In genomic region chr10:61896854-61897661, GRCh38 we compare ENCODE assay signal across 8 cellular contexts. TPM values are rescaled to one million over a fixed set of nuclear protein-coding genes. Genes with fewer than 3 reads are reported as not detected.
DNase-seq lines count a peak whose midpoint lies in the region; ATAC-seq and TF ChIP-seq lines count a peak whose summit lies in the region.

No MANE protein-coding gene starts in this region.

- H3K27ac ChIP-seq in A673 (ENCODE audit: low read depth, low read length, poor library complexity, severe bottlenecking) = peak overlapping the region; percentile 99

- no peaks in the 10 kb centered on the region for H3K27me3 ChIP-seq in A673 (replicated peaks; ENCODE audit: insufficient read depth, low read depth, low read length, poor library complexity)
- no peaks in the 10 kb centered on the region for H3K27me3 ChIP-seq in mononuclear cell (ENCODE audit: insufficient read depth, low read length)

- peak; percentile 71 for TF ChIP-seq CTCF in A673 (conservative IDR thresholded peaks at IDR 0.05; ENCODE audit: low read depth, low read length)

- CTCF ChIA-PET in A673 (lab: Charles Lee) = interaction anchor here (0.6 to 1.3 kb wide), 5 partner anchors 51 to 190 kb away, joined by 3 to 6 read pairs (median 5); no protein-coding TSS in a partner anchor

- H3K4me1 ChIP-seq in A673 (ENCODE audit: insufficient read depth, low read length, poor library complexity, severe bottlenecking) = peaks cover 30% of the 10 kb centered on the region
- H3K4me1 ChIP-seq in mononuclear cell (ENCODE audit: insufficient read depth, low read length) = peaks cover 33% of the 10 kb centered on the region

- DNase-seq in A673 (ENCODE audit: low spot score) (peak; percentile 75), NCI-H1694 (lab: John Stamatoyannopoulos, UW) (peak; percentile 5), epidermal melanocyte (ENCODE audit: insufficient read length, low spot score) (peak; percentile 69), stromal cell of bone marrow (ENCODE audit: low read depth) (peak; percentile 26)
- peak; percentile 81 for DNase-seq in activated CD8-positive, alpha-beta memory T cell treated with anti-CD3 and anti-CD28 coated beads for 24 hours

- peak; percentile 78 for ATAC-seq in HG02798 (IDR thresholded peaks at IDR 0.05; ENCODE audit: poor library complexity, unreplicated experiment)

- BruUV-seq in A673 (replicated peaks; lab: Mats Ljungman, UMichigan) = no TSS peak

- intact Hi-C loops in A673 (cut with micrococcal nuclease; ENCODE audit: unreplicated experiment) = no loop called here

- H3K4me3 ChIP-seq in A673 (ENCODE audit: low read depth, low read length, poor library complexity, severe bottlenecking) (peak overlapping the region; percentile 68), mononuclear cell (ENCODE audit: low read length) (peak overlapping the region; percentile 17)

- no peaks in the 10 kb centered on the region for H3K9me3 ChIP-seq in A673 (ENCODE audit: low read depth, low read length, poor library complexity, severe bottlenecking)
- H3K9me3 ChIP-seq in mononuclear cell (ENCODE audit: low read depth, low read length) = no peaks in the 10 kb centered on the region

- TF ChIP-seq POLR2A in GM15510 (IDR thresholded peaks at IDR 0.05; ENCODE audit: borderline replicate concordance, extremely low read depth, insufficient read length) = peak; percentile 14

- no peaks in the 10 kb centered on the region for H3K36me3 ChIP-seq in A673 (ENCODE audit: insufficient read depth, low read length, poor library complexity, severe bottlenecking)

- POLR2A ChIA-PET in A673 (lab: Charles Lee; ENCODE audit: low non-redundant PET) = no interaction called here

RNA-seq across cellular contexts. Expression of gene ARID5B, which starts 4.4 kb away (rescaled TPM):
- total RNA-seq in A673 (2021) (29.0 and 29.7 TPM in 2 replicates), mononuclear cell (52.9 TPM)

Comparison
In these comparisons a context has a peak if more than half of its experiments do, and no peak if none do; other contexts are left out.
1. Peak in every context shown above with its lines: DNase-seq, ATAC-seq, H3K4me3 ChIP-seq and H3K27ac ChIP-seq.
2. DNase-seq: peak in every context shown above with its lines; median percentile 81 in activated CD8-positive, alpha-beta memory T cell treated with anti-CD3 and anti-CD28 coated beads for 24 hours; 75 in A673; 69 in epidermal melanocyte; 26 in stromal cell of bone marrow; 5 in NCI-H1694.